ENCODE assay signal across 11 cellular contexts in genomic region chr7:50552921-50553320, GRCh38. TPM values are rescaled to one million over a fixed set of nuclear protein-coding genes. Genes with fewer than 3 reads are reported as not detected.
DNase-seq lines count a peak whose midpoint lies in the region; ATAC-seq and TF ChIP-seq lines count a peak whose summit lies in the region.
"Had no signal": no experiment of that assay in that cellular context is flagged by ENCODE, and none has a peak within 500 bp of the region (broad histone marks: within the 10 kb centered on the region; RNA-seq: fewer than 3 reads in every experiment).

No MANE protein-coding gene starts in this region.

- ATAC-seq in HG03457 (IDR thresholded peaks at IDR 0.05; ENCODE audit: unreplicated experiment), result no peak
- ATAC-seq in HG03354 (IDR thresholded peaks at IDR 0.05; ENCODE audit: poor library complexity, severe bottlenecking, unreplicated experiment), result no peak

- TF ChIP-seq CTCF in endothelial cell (IDR thresholded peaks at IDR 0.05; ENCODE audit: unreplicated experiment), result no peak
- TF ChIP-seq CTCF in neural crest cell (conservative IDR thresholded peaks at IDR 0.05), result no peak

- H3K9ac ChIP-seq in GM23248, result no peak overlapping the region

- H3F3A ChIP-seq in GM23248 (ENCODE audit: insufficient read depth), result no peaks in the 10 kb centered on the region

- H3K4me2 ChIP-seq in GM23248 (ENCODE audit: unreplicated experiment), result no peak overlapping the region

- no peaks in the 10 kb centered on the region for H3K9me2 ChIP-seq in GM23248 (ENCODE audit: insufficient read depth)

- H3K27me3 Mint-ChIP-seq in endothelial cell (ENCODE audit: unreplicated experiment) (peaks cover 3% of the 10 kb centered on the region), neural crest cell (ENCODE audit: low read depth) (peaks cover under 1% of the 10 kb centered on the region)

- H3K4me3 Mint-ChIP-seq in endothelial cell (ENCODE audit: unreplicated experiment) (no peak overlapping the region), neural crest cell (no peak overlapping the region)
- H3K4me3 Mint-ChIP-seq: activated CD4-positive, alpha-beta T cell treated with anti-CD3 and anti-CD28 coated beads, Interleukin-2, amount 10 ng/mL, durations not matched to agents 24 days and 14 days; central memory CD8-positive, alpha-beta T cell had no signal

- 17 to 18% methylated on average over 4 of the region's 4 CpGs for WGBS in GM23248 (ENCODE audit: low coverage in 1 of 2, low lambda C conversion rate in 2 of 2, missing lambda C conversion rate in 2 of 2), 2 experiments

- H3K36me3 ChIP-seq in GM23248 (ENCODE audit: low read depth), result no peaks in the 10 kb centered on the region
- H3K36me3 ChIP-seq: transverse colon had no signal

- H3K4me1 ChIP-seq in GM23248 (ENCODE audit: insufficient read depth), result no peaks in the 10 kb centered on the region

- H3K4me3 ChIP-seq in GM23248, result no peak overlapping the region
- H3K4me3 ChIP-seq: transverse colon had no signal

- H3K9me3 ChIP-seq in GM23248 (ENCODE audit: low read depth), result no peaks in the 10 kb centered on the region
- H3K9me3 ChIP-seq: transverse colon had no signal

- H3K27ac ChIP-seq in GM23248, result no peak overlapping the region
- H3K27ac ChIP-seq: transverse colon had no signal

- H3K27ac Mint-ChIP-seq in endothelial cell (ENCODE audit: unreplicated experiment) (no peak overlapping the region), neural crest cell (ENCODE audit: unreplicated experiment) (no peak overlapping the region)
- H3K27ac Mint-ChIP-seq: activated CD4-positive, alpha-beta T cell treated with anti-CD3 and anti-CD28 coated beads, Interleukin-2, amount 10 ng/mL, durations not matched to agents 24 days and 14 days had no signal

- H2AFZ ChIP-seq in GM23248, result no peak overlapping the region

- H3K4me1 Mint-ChIP-seq in endothelial cell (ENCODE audit: unreplicated experiment), result no peaks in the 10 kb centered on the region
- peaks cover 32% of the 10 kb centered on the region for H3K4me1 Mint-ChIP-seq in neural crest cell
- H3K4me1 Mint-ChIP-seq: activated CD4-positive, alpha-beta T cell treated with anti-CD3 and anti-CD28 coated beads, Interleukin-2, amount 10 ng/mL, durations not matched to agents 24 days and 14 days; central memory CD8-positive, alpha-beta T cell had no signal

- H3K9me3 Mint-ChIP-seq in endothelial cell (ENCODE audit: unreplicated experiment), result no peaks in the 10 kb centered on the region
- no peaks in the 10 kb centered on the region for H3K9me3 Mint-ChIP-seq in neural crest cell
- H3K9me3 Mint-ChIP-seq: activated CD4-positive, alpha-beta T cell treated with anti-CD3 and anti-CD28 coated beads, Interleukin-2, amount 10 ng/mL, durations not matched to agents 24 days and 14 days; central memory CD8-positive, alpha-beta T cell had no signal

- no peaks in the 10 kb centered on the region for H3K79me2 ChIP-seq in GM23248 (ENCODE audit: insufficient read depth)

- in situ Hi-C loops in GM23248 (cut with MboI), result no loop called here

- H4K20me1 ChIP-seq in GM23248 (ENCODE audit: insufficient read depth), result no peaks in the 10 kb centered on the region

- DNase-seq in GM23248 (peak; percentile 66), RKO (ENCODE audit: low spot score) (peak; percentile 4), endothelial cell (ENCODE audit: low spot score) (peak; percentile 61), neural crest cell (ENCODE audit: low read depth, low spot score) (peak; percentile 49), cortex of kidney (lab: John Stamatoyannopoulos, UW) (no peak), NCI-H774 (lab: John Stamatoyannopoulos, UW) (no peak)
- DNase-seq: activated CD4-positive, alpha-beta T cell treated with anti-CD3 and anti-CD28 coated beads, Interleukin-2, amount 10 ng/mL, durations not matched to agents 24 days and 14 days; transverse colon had no signal

- peaks cover 12% of the 10 kb centered on the region; the same call in 1 of the 2 replicates for H3K27me3 ChIP-seq in GM23248 (replicated peaks; ENCODE audit: insufficient read depth)
- H3K27me3 ChIP-seq: transverse colon had no signal

- H3K36me3 Mint-ChIP-seq in endothelial cell (ENCODE audit: low read depth, unreplicated experiment), result no peaks in the 10 kb centered on the region
- no peaks in the 10 kb centered on the region for H3K36me3 Mint-ChIP-seq in neural crest cell (ENCODE audit: low read depth)

RNA-seq across cellular contexts. Expression of gene DDC, which starts 12.3 kb away (rescaled TPM):
- not detected in 2 replicates for total RNA-seq in GM23248 (2014; rRNA removed; shearing (Covaris generic))
- polyA plus RNA-seq in GM23248 (2016; fragmentation: Nextera tagmentation; extraction: Ambion mirVana), result not detected in 2 replicates
- total RNA-seq in endothelial cell (ENCODE audit: unreplicated experiment), result not detected
- 0.57 and 1.0 TPM in 2 replicates for total RNA-seq in neural crest cell

Comparison
In these comparisons a context has a peak if more than half of its experiments do, and no peak if none do; other contexts are left out.
1. DNase-seq: peak in GM23248 (single experiment), RKO (single experiment), endothelial cell (single experiment) and neural crest cell (single experiment); none in cortex of kidney (single experiment) and NCI-H774 (single experiment).